20 cellular contexts compared by ENCODE assay signal in the genomic region with DNA sequence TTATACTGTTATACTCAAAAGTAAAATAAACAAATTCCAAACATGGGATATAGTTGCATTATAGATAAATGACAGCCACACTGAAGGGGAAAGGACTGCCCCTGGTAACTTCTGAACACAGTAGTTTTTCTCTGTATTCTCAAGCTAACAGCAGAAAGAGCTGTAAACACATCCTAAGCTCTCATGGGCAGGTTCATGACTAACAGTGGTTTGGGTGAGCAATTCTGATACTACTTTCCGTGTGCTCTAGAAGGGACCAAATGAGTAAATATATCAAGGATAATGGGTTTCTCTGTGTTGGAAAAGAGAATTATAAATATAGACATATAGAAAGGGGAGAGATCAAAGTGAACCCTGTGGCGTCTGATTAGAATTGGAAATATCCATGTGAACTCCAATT. TPM values are rescaled to one million over a fixed set of nuclear protein-coding genes. Genes with fewer than 3 reads are reported as not detected.
DNase-seq lines count a peak whose midpoint lies in the region; ATAC-seq, FAIRE-seq and TF ChIP-seq lines count a peak whose summit lies in the region.
"Had no signal": no experiment of that assay in that cellular context is flagged by ENCODE, and none has a peak within 500 bp of the region (broad histone marks: within the 10 kb centered on the region; RNA-seq: fewer than 3 reads in every experiment).

No MANE protein-coding gene starts in this region.

- TF ChIP-seq CTCF in GM12878 (IDR thresholded peaks at IDR 0.05 in 2 of 3, conservative IDR thresholded peaks at IDR 0.05 in 1 of 3; ENCODE audit: control insufficient read depth in 2 of 3, extremely low read depth in 1 of 3, insufficient read depth in 1 of 3, low read depth in 3 of 3, low read length in 3 of 3), result no peak
- TF ChIP-seq CTCF in smooth muscle cell (IDR thresholded peaks at IDR 0.05; ENCODE audit: borderline replicate concordance, insufficient read depth, poor library complexity, severe bottlenecking), result no peak

- peak; percentile 74 for DNase-seq in AG08396 (ENCODE audit: low spot score)
- no peak for DNase-seq in GM12891 (ENCODE audit: insufficient read length, low spot score)
- no peak for DNase-seq in GM12878 (ENCODE audit: low read depth, low spot score)
- no peak for DNase-seq in smooth muscle cell (lab: John Stamatoyannopoulos, UW; ENCODE audit: unreplicated experiment)
- DNase-seq in GM19238 (ENCODE audit: insufficient read length, low spot score), result no peak
- DNase-seq: activated naive CD4-positive, alpha-beta T cell; MM.1S; NCI-H1694; nephron progenitor cell; NK-92 treated with Interleukin-12 subunit alpha and Interleukin-12 subunit beta, amount 100 ng/mL, for 24 hours; Right ventricle myocardium superior; tibial artery; WERI-Rb-1 had no signal

- H3K4me1 ChIP-seq in GM12878 (ENCODE audit: control insufficient read depth, insufficient read depth, low read length) (no peaks in the 10 kb centered on the region), smooth muscle cell (ENCODE audit: low read depth) (no peaks in the 10 kb centered on the region)
- H3K4me1 ChIP-seq: prostate gland, tibial artery had no signal

- in situ Hi-C loops in GM12878 (cut with MboI), result no loop called here

- SMC1A ChIA-PET in GM12878 (lab: Charles Lee; ENCODE audit: uncharacterized antibody, unreplicated experiment), result interaction anchor here (1.1 kb wide), 1 partner anchor 15 kb away, joined by 3 read pairs; no protein-coding TSS in a partner anchor

- H3K36me3 ChIP-seq in GM12878 (ENCODE audit: control insufficient read depth in 2 of 2, insufficient read depth in 2 of 2, low read length in 1 of 2) (no peaks in the 10 kb centered on the region), smooth muscle cell (ENCODE audit: low read depth) (no peaks in the 10 kb centered on the region)
- H3K36me3 ChIP-seq: prostate gland, spleen, tibial artery, WERI-Rb-1 had no signal

- H2AFZ ChIP-seq in GM12878 (ENCODE audit: control insufficient read depth, low read depth, low read length), result no peak overlapping the region
- H2AFZ ChIP-seq in smooth muscle cell (ENCODE audit: low read depth), result no peak overlapping the region

- no peak for TF ChIP-seq EP300 in GM12878 (IDR thresholded peaks at IDR 0.05; ENCODE audit: borderline replicate concordance in 1 of 2, control insufficient read depth in 1 of 2, low read depth in 2 of 2, low read length in 2 of 2)

- no TSS peak for BruUV-seq in GM12878 (replicated peaks; lab: Mats Ljungman, UMichigan)

- peak; percentile 28 for FAIRE-seq in GM12891 (lab: Jason Lieb, UNC)
- peak; percentile 52 for FAIRE-seq in GM12878 (lab: Jason Lieb, UNC)
- FAIRE-seq: endothelial cell of umbilical vein, frontal cortex had no signal

- POLR2A ChIA-PET in GM12878 (lab: Charles Lee), result no interaction called here

- intact Hi-C loops in GM12878 (cut with micrococcal nuclease; ENCODE audit: unreplicated experiment), result no loop called here

- no peak for TF ChIP-seq RAD21 in GM12878 (IDR thresholded peaks at IDR 0.05; ENCODE audit: insufficient read depth, low read depth, low read length)

- RAD21 ChIA-PET in GM12878 (lab: Charles Lee; ENCODE audit: unreplicated experiment), result no interaction called here

- no peaks in the 10 kb centered on the region for H3K79me2 ChIP-seq in GM12878 (ENCODE audit: control insufficient read depth, insufficient read depth, low read length)
- H3K79me2 ChIP-seq in smooth muscle cell (ENCODE audit: low read depth), result no peaks in the 10 kb centered on the region

- peak; percentile 60 for ATAC-seq in GM12878
- ATAC-seq in GM18867 (IDR thresholded peaks at IDR 0.05; ENCODE audit: unreplicated experiment), result no peak

- H3K27me3 ChIP-seq in GM12878 (replicated peaks in 1 of 2; ENCODE audit: control insufficient read depth in 2 of 2, insufficient read depth in 2 of 2, low read length in 1 of 2), result peaks cover 0 to 2% of the 10 kb centered on the region in 2 experiments; a peak in 1 of 4 replicates
- H3K27me3 ChIP-seq in smooth muscle cell (ENCODE audit: low read depth), result no peaks in the 10 kb centered on the region

- no peaks in the 10 kb centered on the region for H3F3A ChIP-seq in smooth muscle cell (ENCODE audit: low read depth)

- H3K9ac ChIP-seq in GM12878 (ENCODE audit: control insufficient read depth, insufficient read depth, low read length) (no peak overlapping the region), smooth muscle cell (ENCODE audit: low read depth) (no peak overlapping the region)

- H3K4me2 ChIP-seq in GM12878 (ENCODE audit: control insufficient read depth, insufficient read depth) (no peak overlapping the region), smooth muscle cell (no peak overlapping the region)

- 0% methylated on average over 2 of the region's 2 CpGs for WGBS in GM12878 (ENCODE audit: insufficient coverage, insufficient replicate concordance, low lambda C conversion rate, missing lambda C conversion rate)
- 81% methylated on average over 2 of the region's 2 CpGs for WGBS in smooth muscle cell (ENCODE audit: low lambda C conversion rate)

- CTCF ChIA-PET in GM12878 (lab: Yijun Ruan, JAX), result interaction anchor here (0.8 to 1.1 kb wide), 2 partner anchors 9 to 16 kb away, joined by 3 to 7 read pairs; no protein-coding TSS in a partner anchor

- H4K20me1 ChIP-seq in GM12878 (ENCODE audit: control insufficient read depth, insufficient read depth) (no peaks in the 10 kb centered on the region), smooth muscle cell (ENCODE audit: low read depth) (no peaks in the 10 kb centered on the region)

- H3K27ac ChIP-seq in GM12878 (ENCODE audit: control insufficient read depth, insufficient read depth), result no peak overlapping the region
- H3K27ac ChIP-seq in smooth muscle cell (ENCODE audit: low read depth), result no peak overlapping the region
- H3K27ac ChIP-seq: coronary artery, prostate gland, tibial artery, WERI-Rb-1 had no signal

- TF ChIP-seq POLR2A in GM12891 (IDR thresholded peaks at IDR 0.05; ENCODE audit: low read depth, low read length) (no peak), GM12878 (IDR thresholded peaks at IDR 0.05; ENCODE audit: low read depth, low read length) (no peak)

- H3K9me3 ChIP-seq in GM12878 (replicated peaks; ENCODE audit: control insufficient read depth, insufficient read depth, low read length) (peaks cover 25% of the 10 kb centered on the region), smooth muscle cell (replicated peaks; ENCODE audit: low read depth) (no peaks in the 10 kb centered on the region)
- H3K9me3 ChIP-seq: prostate gland had no signal

- H3K4me3 ChIP-seq in GM12878 (no peak overlapping the region), smooth muscle cell (no peak overlapping the region)
- H3K4me3 ChIP-seq: coronary artery, prostate gland, spleen, tibial artery had no signal

RNA-seq across cellular contexts. Expression of gene LCN6, which starts 2.2 kb away (rescaled TPM):
- polyA plus RNA-seq in GM12891 (2012; ENCODE audit: low read depth, missing spikeins), result 0.15 TPM
- total RNA-seq in GM12878 (2013; cell fraction: nucleolus; rRNA removed), result not detected in 2 replicates
- total RNA-seq in GM12878 (2014; rRNA removed) (not detected in 2 replicates), GM12878 (2014; rRNA removed; fragmentation: Illumina TruSeq; extraction: Trizol) (not detected in 2 replicates), GM12878 (2021) (not detected in 2 replicates), smooth muscle cell (not detected in 2 replicates)
- not detected for polyA plus RNA-seq in GM12878 (2011; ENCODE audit: low read depth)
- polyA plus RNA-seq in GM12878 (2011; rRNA removed) (not detected in 2 replicates), GM12878 (2014; fragmentation: Illumina TruSeq; extraction: Trizol) (not detected in 2 replicates), GM12878 (2014; fragmentation: Nextera tagmentation; extraction: Ambion mirVana) (not detected), GM12878 (2014; rRNA removed) (not detected in 2 replicates), GM12878 (2016; fragmentation: Nextera tagmentation; extraction: Ambion mirVana) (not detected), smooth muscle cell (not detected in 2 replicates)
- polyA plus RNA-seq in GM12878 (2011; cell fraction: cytosol; rRNA removed), result not detected in 2 replicates
- not detected in 2 replicates for polyA plus RNA-seq in GM12878 (2011; cell fraction: nucleus; rRNA removed)
- not detected in 2 replicates for polyA plus RNA-seq in GM12878 (2012)
- not detected in 2 replicates for polyA minus RNA-seq in GM12878 (2011; rRNA and poly(A)+ RNA removed)
- not detected in 2 replicates for polyA minus RNA-seq in GM12878 (2011; cell fraction: cytosol; rRNA and poly(A)+ RNA removed)
- polyA minus RNA-seq in GM12878 (2011; cell fraction: nucleus; rRNA and poly(A)+ RNA removed), result not detected in 2 replicates
- total RNA-seq: endothelial cell of umbilical vein; frontal cortex; T-helper 1 cell treated with Interleukin-12 subunit alpha and Interleukin-12 subunit beta and Interleukin-4 antibody, amounts not matched to agents 30 ng/mL and 1 ng/mL, for 36 hours had no signal

RNA-seq across cellular contexts. Expression of gene LCN8, which starts 7.5 kb away (rescaled TPM):
- polyA plus RNA-seq in GM12891 (2012; ENCODE audit: low read depth, missing spikeins), result not detected
- not detected in 2 replicates for total RNA-seq in GM12878 (2013; cell fraction: nucleolus; rRNA removed)
- total RNA-seq in GM12878 (2014; rRNA removed) (not detected in 2 replicates), GM12878 (2014; rRNA removed; fragmentation: Illumina TruSeq; extraction: Trizol) (not detected in 2 replicates), GM12878 (2021) (not detected in 2 replicates), smooth muscle cell (not detected in 2 replicates)
- not detected for polyA plus RNA-seq in GM12878 (2011; ENCODE audit: low read depth)
- polyA plus RNA-seq in GM12878 (2011; rRNA removed) (not detected in 2 replicates), GM12878 (2014; fragmentation: Illumina TruSeq; extraction: Trizol) (not detected in 2 replicates), GM12878 (2014; fragmentation: Nextera tagmentation; extraction: Ambion mirVana) (not detected), GM12878 (2014; rRNA removed) (not detected in 2 replicates), GM12878 (2016; fragmentation: Nextera tagmentation; extraction: Ambion mirVana) (not detected), smooth muscle cell (not detected in 2 replicates)
- not detected in 2 replicates for polyA plus RNA-seq in GM12878 (2011; cell fraction: cytosol; rRNA removed)
- not detected in 2 replicates for polyA plus RNA-seq in GM12878 (2011; cell fraction: nucleus; rRNA removed)
- not detected in 2 replicates for polyA plus RNA-seq in GM12878 (2012)
- not detected in 2 replicates for polyA minus RNA-seq in GM12878 (2011; rRNA and poly(A)+ RNA removed)
- not detected in 2 replicates for polyA minus RNA-seq in GM12878 (2011; cell fraction: cytosol; rRNA and poly(A)+ RNA removed)
- polyA minus RNA-seq in GM12878 (2011; cell fraction: nucleus; rRNA and poly(A)+ RNA removed), result not detected in 2 replicates
- total RNA-seq: endothelial cell of umbilical vein; frontal cortex; prostate gland; Right ventricle myocardium superior; T-helper 1 cell treated with Interleukin-12 subunit alpha and Interleukin-12 subunit beta and Interleukin-4 antibody, amounts not matched to agents 30 ng/mL and 1 ng/mL, for 36 hours had no signal
- polyA plus RNA-seq: endothelial cell of umbilical vein had no signal

RNA-seq across cellular contexts. Expression of gene LCN10, which starts 7.8 kb away (rescaled TPM):
- 0.77 TPM for polyA plus RNA-seq in GM12891 (2012; ENCODE audit: low read depth, missing spikeins)
- total RNA-seq in GM12878 (2013; cell fraction: nucleolus; rRNA removed), result 1.1 and 1.3 TPM in 2 replicates
- total RNA-seq in GM12878 (2014; rRNA removed), result 0.06 TPM in 1 of 2 replicates, not detected in the other
- total RNA-seq in GM12878 (2014; rRNA removed; fragmentation: Illumina TruSeq; extraction: Trizol), result 0.18 and 0.28 TPM in 2 replicates
- 0.21 and 0.51 TPM in 2 replicates for total RNA-seq in GM12878 (2021)
- polyA plus RNA-seq in GM12878 (2011; ENCODE audit: low read depth), result 0.14 TPM
- polyA plus RNA-seq in GM12878 (2011; rRNA removed), result 1.3 TPM in 2 replicates
- 2.2 TPM in 2 replicates for polyA plus RNA-seq in GM12878 (2011; cell fraction: cytosol; rRNA removed)
- 2.0 and 2.8 TPM in 2 replicates for polyA plus RNA-seq in GM12878 (2011; cell fraction: nucleus; rRNA removed)
- polyA plus RNA-seq in GM12878 (2012), result 0.37 and 0.56 TPM in 2 replicates
- 0.16 TPM in 1 of 2 replicates, not detected in the other for polyA plus RNA-seq in GM12878 (2014; fragmentation: Illumina TruSeq; extraction: Trizol)
- under 1 TPM in 1 of 2 experiments, not detected in 1; 0.11 TPM for polyA plus RNA-seq in GM12878 (2014; fragmentation: Nextera tagmentation; extraction: Ambion mirVana)
- 0.06 and 0.35 TPM in 2 replicates for polyA plus RNA-seq in GM12878 (2014; rRNA removed)
- 1 to 10 TPM in 1 of 2 experiments, under 1 TPM in 1; 0.39 to 1.1 TPM for polyA plus RNA-seq in GM12878 (2016; fragmentation: Nextera tagmentation; extraction: Ambion mirVana)
- polyA minus RNA-seq in GM12878 (2011; rRNA and poly(A)+ RNA removed), result 1.2 and 1.7 TPM in 2 replicates
- polyA minus RNA-seq in GM12878 (2011; cell fraction: cytosol; rRNA and poly(A)+ RNA removed), result 0.67 TPM in 1 of 2 replicates, not detected in the other
- polyA minus RNA-seq in GM12878 (2011; cell fraction: nucleus; rRNA and poly(A)+ RNA removed), result 0.19 and 1.1 TPM in 2 replicates
- not detected in 2 replicates for total RNA-seq in smooth muscle cell
- not detected in 2 replicates for polyA plus RNA-seq in smooth muscle cell
- total RNA-seq: endothelial cell of umbilical vein, frontal cortex had no signal
- polyA plus RNA-seq: endothelial cell of umbilical vein had no signal

RNA-seq across cellular contexts. Expression of gene LCN15, which starts 13.8 kb away (rescaled TPM):
- not detected for polyA plus RNA-seq in GM12891 (2012; ENCODE audit: low read depth, missing spikeins)
- 0.33 TPM in 1 of 2 replicates, not detected in the other for total RNA-seq in GM12878 (2013; cell fraction: nucleolus; rRNA removed)
- total RNA-seq in GM12878 (2014; rRNA removed), result 0.22 TPM in 1 of 2 replicates, not detected in the other
- total RNA-seq in GM12878 (2014; rRNA removed; fragmentation: Illumina TruSeq; extraction: Trizol), result not detected in 2 replicates
- not detected in 2 replicates for total RNA-seq in GM12878 (2021)
- polyA plus RNA-seq in GM12878 (2011; ENCODE audit: low read depth), result not detected
- polyA plus RNA-seq in GM12878 (2011; rRNA removed), result not detected in 2 replicates
- 0.05 TPM in 1 of 2 replicates, not detected in the other for polyA plus RNA-seq in GM12878 (2011; cell fraction: cytosol; rRNA removed)
- polyA plus RNA-seq in GM12878 (2011; cell fraction: nucleus; rRNA removed), result 0.04 TPM in 1 of 2 replicates, not detected in the other
- 0.13 and 0.23 TPM in 2 replicates for polyA plus RNA-seq in GM12878 (2012)
- polyA plus RNA-seq in GM12878 (2014; fragmentation: Illumina TruSeq; extraction: Trizol), result not detected in 2 replicates
- not detected for polyA plus RNA-seq in GM12878 (2014; fragmentation: Nextera tagmentation; extraction: Ambion mirVana)
- 0.11 TPM in 1 of 2 replicates, not detected in the other for polyA plus RNA-seq in GM12878 (2014; rRNA removed)
- under 1 TPM; 0.37 to 0.50 TPM for polyA plus RNA-seq in GM12878 (2016; fragmentation: Nextera tagmentation; extraction: Ambion mirVana)
- not detected in 2 replicates for polyA minus RNA-seq in GM12878 (2011; rRNA and poly(A)+ RNA removed)
- not detected in 2 replicates for polyA minus RNA-seq in GM12878 (2011; cell fraction: cytosol; rRNA and poly(A)+ RNA removed)
- polyA minus RNA-seq in GM12878 (2011; cell fraction: nucleus; rRNA and poly(A)+ RNA removed), result not detected in 2 replicates
- not detected in 2 replicates for total RNA-seq in smooth muscle cell
- polyA plus RNA-seq in smooth muscle cell, result not detected in 2 replicates
- total RNA-seq: endothelial cell of umbilical vein; frontal cortex; Right ventricle myocardium superior; T-helper 1 cell treated with Interleukin-12 subunit alpha and Interleukin-12 subunit beta and Interleukin-4 antibody, amounts not matched to agents 30 ng/mL and 1 ng/mL, for 36 hours had no signal
- polyA plus RNA-seq: endothelial cell of umbilical vein, spleen had no signal

RNA-seq across cellular contexts. Expression of gene DIPK1B, which starts 38.2 kb away (rescaled TPM):
- polyA plus RNA-seq in GM12891 (2012; ENCODE audit: low read depth, missing spikeins), result 0.45 TPM
- total RNA-seq in GM12878 (2013; cell fraction: nucleolus; rRNA removed), result 0.32 and 0.58 TPM in 2 replicates
- total RNA-seq in GM12878 (2014; rRNA removed), result 0.11 and 0.28 TPM in 2 replicates
- total RNA-seq in GM12878 (2014; rRNA removed; fragmentation: Illumina TruSeq; extraction: Trizol), result 0.09 TPM in 2 replicates
- total RNA-seq in GM12878 (2021), result 0.21 and 0.32 TPM in 2 replicates
- polyA plus RNA-seq in GM12878 (2011; ENCODE audit: low read depth), result 0.37 TPM
- 0.06 and 0.12 TPM in 2 replicates for polyA plus RNA-seq in GM12878 (2011; rRNA removed)
- 0.15 and 0.30 TPM in 2 replicates for polyA plus RNA-seq in GM12878 (2011; cell fraction: cytosol; rRNA removed)
- 1.1 and 1.4 TPM in 2 replicates for polyA plus RNA-seq in GM12878 (2011; cell fraction: nucleus; rRNA removed)
- 0.85 and 1.1 TPM in 2 replicates for polyA plus RNA-seq in GM12878 (2012)
- not detected in 2 replicates for polyA plus RNA-seq in GM12878 (2014; fragmentation: Illumina TruSeq; extraction: Trizol)
- not detected for polyA plus RNA-seq in GM12878 (2014; fragmentation: Nextera tagmentation; extraction: Ambion mirVana)
- 0.16 and 0.20 TPM in 2 replicates for polyA plus RNA-seq in GM12878 (2014; rRNA removed)
- polyA plus RNA-seq in GM12878 (2016; fragmentation: Nextera tagmentation; extraction: Ambion mirVana), result under 1 TPM; 0.08 to 0.13 TPM
- polyA minus RNA-seq in GM12878 (2011; rRNA and poly(A)+ RNA removed), result 0.15 and 0.22 TPM in 2 replicates
- not detected in 2 replicates for polyA minus RNA-seq in GM12878 (2011; cell fraction: cytosol; rRNA and poly(A)+ RNA removed)
- 0.12 and 0.19 TPM in 2 replicates for polyA minus RNA-seq in GM12878 (2011; cell fraction: nucleus; rRNA and poly(A)+ RNA removed)
- total RNA-seq in smooth muscle cell, result 14.6 and 25.5 TPM in 2 replicates
- polyA plus RNA-seq in smooth muscle cell, result 57.8 and 58.5 TPM in 2 replicates
